8 cellular contexts compared by ENCODE assay signal in genomic region chr19:10431254-10431942, GRCh38. TPM values are rescaled to one million over a fixed set of nuclear protein-coding genes. Genes with fewer than 3 reads are reported as not detected.
DNase-seq lines count a peak whose midpoint lies in the region; ATAC-seq, FAIRE-seq and TF ChIP-seq lines count a peak whose summit lies in the region.

No MANE protein-coding gene starts in this region.

- H3K27me3 ChIP-seq in BJ (ENCODE audit: control insufficient read depth, insufficient read depth, low read length) (peaks cover 7% of the 10 kb centered on the region), adipocyte (replicated peaks; ENCODE audit: control insufficient read depth, insufficient read depth, low read length) (no peaks in the 10 kb centered on the region), testis (no peaks in the 10 kb centered on the region)

- no peak for FAIRE-seq in H54 (lab: Jason Lieb, UNC)

- CTCF ChIA-PET in BJ (lab: Yijun Ruan, JAX), result interaction anchor here (0.9 to 6.5 kb wide), 5 partner anchors 15 to 142 kb away, joined by 3 to 69 read pairs (median 3); no protein-coding TSS in a partner anchor

- DNase-seq in BJ (ENCODE audit: low read depth), result no peak
- DNase-seq in HUDEP-2 (lab: John Stamatoyannopoulos, UW; ENCODE audit: unreplicated experiment in 76 of 76), result peak in 54 of 76 experiments; percentile 13 to 75 (median 48)
- no peak for DNase-seq in adipocyte (ENCODE audit: low read depth)
- peak; percentile 51 to 65 for DNase-seq in left colon
- DNase-seq in testis, result no peak
- DNase-seq in H54 (ENCODE audit: insufficient read length, low spot score), result no peak
- DNase-seq in SK-N-DZ (ENCODE audit: low spot score), result no peak

- intact Hi-C loops in left colon (cut with DNase I, micrococcal nuclease) (no loop called here), testis (cut with DNase I; ENCODE audit: low total_unique reads) (no loop called here)

- 10 to 15% methylated on average over 4 to 25 of the region's 25 CpGs for WGBS in testis, 2 donors

- peaks cover 2% of the 10 kb centered on the region; the same call in 1 of the 2 replicates for H3K36me3 ChIP-seq in BJ (ENCODE audit: control insufficient read depth, insufficient read depth, low read length)
- H3K36me3 ChIP-seq in adipocyte (ENCODE audit: control insufficient read depth, insufficient read depth, low read length, severe bottlenecking), result no peaks in the 10 kb centered on the region
- H3K36me3 ChIP-seq in testis (ENCODE audit: low read depth, missing control alignments), result no peaks in the 10 kb centered on the region

- peak overlapping the region; percentile 85 for H3K9ac ChIP-seq in adipocyte (ENCODE audit: low read length)

- no peak for TF ChIP-seq CTCF in BJ (IDR thresholded peaks at IDR 0.05; ENCODE audit: insufficient read depth, low read depth, low read length)
- TF ChIP-seq CTCF in testis (IDR thresholded peaks at IDR 0.05), result no peak

- H3K27ac ChIP-seq in testis, result peak overlapping the region in 1 of 2 donors; percentile 53

- ATAC-seq in left colon (peak; percentile 14), GM18873 (IDR thresholded peaks at IDR 0.05; ENCODE audit: low FRiP score, unreplicated experiment) (no peak)

- H3K9me3 ChIP-seq in adipocyte (ENCODE audit: control insufficient read depth, low read length), result no peaks in the 10 kb centered on the region
- H3K9me3 ChIP-seq in testis, result no peaks in the 10 kb centered on the region

- TF ChIP-seq POLR2A in testis (IDR thresholded peaks at IDR 0.05) (no peak), H54 (IDR thresholded peaks at IDR 0.05; ENCODE audit: low read depth, low read length) (no peak)

- H3K4me3 ChIP-seq in BJ (ENCODE audit: low read depth, low read length) (peak overlapping the region; percentile 59), adipocyte (ENCODE audit: low read length) (peak overlapping the region; percentile 86), testis (peak overlapping the region; percentile 42 to 57)

- peaks cover 14% of the 10 kb centered on the region for H3K4me1 ChIP-seq in adipocyte (ENCODE audit: control insufficient read depth, insufficient read depth, low read length)
- H3K4me1 ChIP-seq in testis, result no peaks in the 10 kb centered on the region

- POLR2A ChIA-PET in BJ (lab: Charles Lee), result no interaction called here

RNA-seq across cellular contexts. Expression of gene PDE4A, which starts 11.1 kb away (rescaled TPM):
- polyA plus RNA-seq in BJ (2011; rRNA removed) (3.4 and 4.2 TPM in 2 replicates), testis (ENCODE audit: insufficient read depth, low read depth, low replicate concordance) (35.4 TPM)
- polyA minus RNA-seq in BJ (2011; rRNA and poly(A)+ RNA removed), result 11.1 and 15.9 TPM in 2 replicates
- total RNA-seq in left colon (10 to 100 TPM; 13.8 to 14.3 TPM), testis (10 to 100 TPM; 20.1 to 35.0 TPM)
- 2.8 and 3.6 TPM in 2 replicates for polyA plus RNA-seq in SK-N-DZ (2014; cell fraction: cytosol; rRNA removed)
- polyA plus RNA-seq in SK-N-DZ (2014; cell fraction: nucleus; rRNA removed), result 2.9 and 6.8 TPM in 2 replicates

RNA-seq across cellular contexts. Expression of gene CDC37, which starts 28.1 kb away (rescaled TPM):
- 361 and 429 TPM in 2 replicates for polyA plus RNA-seq in BJ (2011; rRNA removed)
- polyA minus RNA-seq in BJ (2011; rRNA and poly(A)+ RNA removed), result 100 and 134 TPM in 2 replicates
- 100 to 1,000 TPM; 129 to 161 TPM for total RNA-seq in left colon
- total RNA-seq in testis, result 100 to 1,000 TPM; 160 to 210 TPM
- polyA plus RNA-seq in testis (ENCODE audit: insufficient read depth, low read depth, low replicate concordance), result 170 TPM
- 188 and 208 TPM in 2 replicates for polyA plus RNA-seq in SK-N-DZ (2014; cell fraction: cytosol; rRNA removed)
- 567 and 627 TPM in 2 replicates for polyA plus RNA-seq in SK-N-DZ (2014; cell fraction: nucleus; rRNA removed)

RNA-seq across cellular contexts. Expression of gene TYK2, which starts 51.0 kb away (rescaled TPM):
- polyA plus RNA-seq in BJ (2011; rRNA removed) (31.7 and 40.9 TPM in 2 replicates), testis (ENCODE audit: insufficient read depth, low read depth, low replicate concordance) (47.6 TPM)
- 30.4 and 33.3 TPM in 2 replicates for polyA minus RNA-seq in BJ (2011; rRNA and poly(A)+ RNA removed)
- total RNA-seq in left colon (100 to 1,000 TPM in 1 of 2 donors, 10 to 100 TPM in 1; 91.1 to 104 TPM), testis (100 to 1,000 TPM; 112 to 113 TPM)
- 22.0 and 26.4 TPM in 2 replicates for polyA plus RNA-seq in SK-N-DZ (2014; cell fraction: cytosol; rRNA removed)
- 212 and 214 TPM in 2 replicates for polyA plus RNA-seq in SK-N-DZ (2014; cell fraction: nucleus; rRNA removed)

Comparison
In these comparisons a context has a peak if more than half of its experiments do, and no peak if none do; other contexts are left out.
1. DNase-seq: peak in HUDEP-2 (54 of 76) and left colon (2 of 2); none in BJ (single experiment), adipocyte (single experiment), testis (single experiment), H54 (single experiment) and SK-N-DZ (single experiment).
2. Peak in every context shown above with its lines, with median percentiles within 50 percentile points of each other: H3K4me3 ChIP-seq.